In the genomic region with DNA sequence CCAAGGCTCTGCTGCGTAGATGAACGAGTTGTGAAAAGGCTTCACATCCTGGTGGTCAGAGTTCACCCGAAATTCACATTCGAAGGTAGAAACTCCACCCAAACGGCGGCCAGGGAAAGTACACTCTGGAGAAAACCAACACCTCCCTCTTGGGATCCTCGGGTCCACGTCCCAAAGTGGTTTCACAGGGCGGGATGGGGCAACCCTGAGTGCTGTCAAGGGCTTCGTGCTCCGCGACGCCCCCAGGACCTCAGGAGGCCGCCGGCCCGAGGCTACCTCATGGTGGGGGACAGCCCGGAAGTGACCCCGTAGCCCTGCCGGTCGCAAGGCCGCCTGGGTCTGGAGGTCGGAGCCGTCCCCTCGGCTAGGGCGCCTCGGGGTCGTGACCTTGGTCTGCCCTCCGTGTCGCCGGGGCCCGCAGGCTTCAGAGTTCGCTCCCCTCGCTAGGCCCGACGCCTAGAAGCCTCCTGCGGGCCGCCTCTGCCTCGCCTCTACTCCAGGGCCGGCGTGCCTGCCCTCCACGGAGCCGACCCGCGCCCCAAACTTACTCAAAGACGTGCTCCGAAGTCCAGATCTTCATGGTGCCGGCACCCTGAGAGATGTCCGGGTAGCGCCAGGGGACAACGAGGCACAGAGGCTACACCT, we compare ENCODE assay signal across 8 cellular contexts. TPM values are rescaled to one million over a fixed set of nuclear protein-coding genes. Genes with fewer than 3 reads are reported as not detected.
DNase-seq lines count a peak whose midpoint lies in the region; TF ChIP-seq lines count a peak whose summit lies in the region.

A gene (minus strand): TSS at position 636 of the 645 bp plus-strand sequence. CDS start 56 bp downstream, at position 580.

- H3K27me3 ChIP-seq in skeletal muscle tissue (ENCODE audit: control insufficient read depth in 3 of 3, insufficient read depth in 3 of 3, low read length in 3 of 3), result no peaks in the 10 kb centered on the region

- peak within 1 kb of the TSS; percentile 92 for H3K4me3 Mint-ChIP-seq in activated T-cell treated with anti-CD3 and anti-CD28 coated beads, Interleukin-2, amount 50 U/mL, for 24 hours

- peaks cover 59% of the 10 kb centered on the region for H3K4me1 Mint-ChIP-seq in activated T-cell treated with anti-CD3 and anti-CD28 coated beads, Interleukin-2, amount 50 U/mL, for 24 hours (ENCODE audit: low read depth)

- H3K4me3 ChIP-seq in astrocyte of the cerebellum (ENCODE audit: low read depth, low read length), result peak within 1 kb of the TSS; percentile 78
- H3K4me3 ChIP-seq in iPS-11a (ENCODE audit: low read depth, low read length), result peak within 1 kb of the TSS; percentile 70
- H3K4me3 ChIP-seq in skeletal muscle tissue (ENCODE audit: low read length in 3 of 3), result peak within 1 kb of the TSS; percentile 83 to 92 (median 91)

- no peak for DNase-seq in activated T-cell treated with anti-CD3 and anti-CD28 coated beads, Interleukin-2, amount 50 U/mL, for 24 hours
- DNase-seq in activated T-cell treated with anti-CD3 and anti-CD28 coated beads, Interleukin-2, amount 50 U/mL, for 48 hours, result no peak
- DNase-seq in HCEC 1CT, result peak; percentile 7
- DNase-seq in M059J (ENCODE audit: low read depth), result peak; percentile 24
- no peak for DNase-seq in astrocyte of the cerebellum (ENCODE audit: low read depth)
- no peak for DNase-seq in NCI-H1092 treated with DMSO at 0.1 percent for 48 hours (lab: John Stamatoyannopoulos, UW)

- H3K9ac ChIP-seq in skeletal muscle tissue (ENCODE audit: low read depth in 1 of 3, low read length in 3 of 3), result peak within 1 kb of the TSS; percentile 85 to 86 (median 85)

- H3K27me3 Mint-ChIP-seq in activated T-cell treated with anti-CD3 and anti-CD28 coated beads, Interleukin-2, amount 50 U/mL, for 24 hours, result no peaks in the 10 kb centered on the region

- peaks cover 51% of the 10 kb centered on the region for H3K36me3 Mint-ChIP-seq in activated T-cell treated with anti-CD3 and anti-CD28 coated beads, Interleukin-2, amount 50 U/mL, for 24 hours (ENCODE audit: low read depth)

- peaks cover 4 to 13% (median 8%) of the 10 kb centered on the region in 3 donors for H3K36me3 ChIP-seq in skeletal muscle tissue (ENCODE audit: control insufficient read depth in 3 of 3, insufficient read depth in 3 of 3, low read length in 3 of 3)

- no peak for TF ChIP-seq CTCF in astrocyte of the cerebellum (IDR thresholded peaks at IDR 0.05; ENCODE audit: low read depth, low read length, missing control alignments)

- H3K4me1 ChIP-seq in skeletal muscle tissue (ENCODE audit: control insufficient read depth in 3 of 3, insufficient read depth in 3 of 3, low read length in 3 of 3), result peaks cover 15 to 26% (median 19%) of the 10 kb centered on the region in 3 donors

- in situ Hi-C loops in astrocyte of the cerebellum (cut with HindIII; ENCODE audit: low sequenced_read_pairs), result no loop called here

- peak within 1 kb of the TSS; percentile 96 for H3K27ac Mint-ChIP-seq in activated T-cell treated with anti-CD3 and anti-CD28 coated beads, Interleukin-2, amount 50 U/mL, for 24 hours

- H3K9me3 ChIP-seq in skeletal muscle tissue (ENCODE audit: control insufficient read depth in 3 of 3, low read length in 3 of 3), result no peaks in the 10 kb centered on the region

- no peaks in the 10 kb centered on the region for H3K9me3 Mint-ChIP-seq in activated T-cell treated with anti-CD3 and anti-CD28 coated beads, Interleukin-2, amount 50 U/mL, for 24 hours

- peak within 1 kb of the TSS; percentile 85 for H3K27ac ChIP-seq in skeletal muscle tissue (ENCODE audit: low read depth, low read length)

RNA-seq across cellular contexts. Expression of the gene that starts here (rescaled TPM):
- total RNA-seq in M059J (2014; rRNA removed; shearing (Covaris generic)), result 112 and 114 TPM in 2 replicates
- 38.6 TPM for total RNA-seq in skeletal muscle tissue

Comparison
In these comparisons a context has a peak if more than half of its experiments do, and no peak if none do; other contexts are left out.
1. DNase-seq: peak in HCEC 1CT (single experiment) and M059J (single experiment); none in activated T-cell treated with anti-CD3 and anti-CD28 coated beads, Interleukin-2, amount 50 U/mL, for 24 hours (single experiment), activated T-cell treated with anti-CD3 and anti-CD28 coated beads, Interleukin-2, amount 50 U/mL, for 48 hours (0 of 2), astrocyte of the cerebellum (single experiment) and NCI-H1092 treated with DMSO at 0.1 percent for 48 hours (single experiment).
2. Peak in every context shown above with its lines, with median percentiles within 50 percentile points of each other: H3K4me3 ChIP-seq.